Comparison of ENCODE assay signal across 1 cellular context in the genomic region with DNA sequence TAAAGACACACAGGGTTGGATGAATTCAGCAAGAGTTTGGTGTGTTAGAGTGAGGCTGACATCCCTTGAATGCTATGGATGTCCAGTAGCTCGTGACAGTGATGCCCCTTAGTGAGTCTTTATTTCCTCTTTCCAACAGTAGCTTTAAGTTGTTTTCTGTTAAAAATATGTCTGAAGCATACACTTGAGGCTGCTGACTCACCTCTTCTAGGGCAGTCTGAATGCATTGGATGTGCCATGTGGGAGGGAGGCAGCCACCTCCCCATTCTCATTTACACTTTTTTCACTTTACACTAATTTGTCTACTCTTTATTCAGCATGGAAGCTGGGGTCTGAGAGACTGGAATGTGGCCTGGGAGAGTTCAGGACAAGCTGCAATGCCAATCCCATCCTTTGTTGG.
TF ChIP-seq lines count a peak whose summit lies in the region.

No MANE protein-coding gene starts in this region.

TF ChIP-seq in H1, 55 proteins besides CTCF, POLR2A, EP300 and RAD21:
- TF ChIP-seq SAP30 (IDR thresholded peaks at IDR 0.05; ENCODE audit: insufficient read depth, insufficient replicate concordance, low read length), result no peak
- TF ChIP-seq CBX8 (IDR thresholded peaks at IDR 0.05; ENCODE audit: borderline replicate concordance, low read depth, low read length), result no peak
- TF ChIP-seq RNF2 (IDR thresholded peaks at IDR 0.05; ENCODE audit: borderline replicate concordance, low read depth, low read length, missing control alignments, poor library complexity, severe bottlenecking), result no peak
- no peak for TF ChIP-seq GTF2F1 (IDR thresholded peaks at IDR 0.05; ENCODE audit: borderline replicate concordance, low read depth, low read length)
- TF ChIP-seq CHD1 (IDR thresholded peaks at IDR 0.05; ENCODE audit: low read depth, low read length), result no peak
- TF ChIP-seq HDAC2 (IDR thresholded peaks at IDR 0.05; ENCODE audit: borderline replicate concordance in 1 of 2, low read depth in 2 of 2, low read length in 2 of 2), result no peak
- no peak for TF ChIP-seq CTBP2 (IDR thresholded peaks at IDR 0.05; ENCODE audit: borderline replicate concordance, insufficient read depth, insufficient read length, low read length)
- TF ChIP-seq TAF7 (optimal IDR thresholded peaks at IDR 0.05; ENCODE audit: borderline replicate concordance, low read depth, low read length), result no peak
- no peak for TF ChIP-seq TAF1 (IDR thresholded peaks at IDR 0.05; ENCODE audit: low read depth, low read length)
- TF ChIP-seq YY1 (IDR thresholded peaks at IDR 0.05; ENCODE audit: low read depth, low read length), result no peak
- TF ChIP-seq MAFK (IDR thresholded peaks at IDR 0.05; ENCODE audit: low read depth, low read length), result no peak
- no peak for TF ChIP-seq USF2 (IDR thresholded peaks at IDR 0.05; ENCODE audit: low read length)
- no peak for TF ChIP-seq MAX (IDR thresholded peaks at IDR 0.05)
- no peak for TF ChIP-seq TBP (IDR thresholded peaks at IDR 0.05; ENCODE audit: low read depth, low read length)
- no peak for TF ChIP-seq CBX5 (IDR thresholded peaks at IDR 0.05; ENCODE audit: low read depth, low read length)
- no peak for TF ChIP-seq SRF (IDR thresholded peaks at IDR 0.05; ENCODE audit: low read depth, low read length)
- TF ChIP-seq POU5F1 (IDR thresholded peaks at IDR 0.05; ENCODE audit: low read depth, low read length), result no peak
